In genomic region chr3:45313743-45314403, GRCh38 we compare ENCODE assay signal across 1 cellular context.
TF ChIP-seq lines count a peak whose summit lies in the region.

No MANE protein-coding gene starts in this region.

TF ChIP-seq in WTC11, 78 proteins besides CTCF, POLR2A, EP300 and RAD21 (continued from another document):
- TF ChIP-seq, protein P1, sequence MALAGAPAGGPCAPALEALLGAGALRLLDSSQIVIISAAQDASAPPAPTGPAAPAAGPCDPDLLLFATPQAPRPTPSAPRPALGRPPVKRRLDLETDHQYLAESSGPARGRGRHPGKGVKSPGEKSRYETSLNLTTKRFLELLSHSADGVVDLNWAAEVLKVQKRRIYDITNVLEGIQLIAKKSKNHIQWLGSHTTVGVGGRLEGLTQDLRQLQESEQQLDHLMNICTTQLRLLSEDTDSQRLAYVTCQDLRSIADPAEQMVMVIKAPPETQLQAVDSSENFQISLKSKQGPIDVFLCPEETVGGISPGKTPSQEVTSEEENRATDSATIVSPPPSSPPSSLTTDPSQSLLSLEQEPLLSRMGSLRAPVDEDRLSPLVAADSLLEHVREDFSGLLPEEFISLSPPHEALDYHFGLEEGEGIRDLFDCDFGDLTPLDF (CRISPR knock-in tag; IDR thresholded peaks at IDR 0.05): no peak
